8 cellular contexts compared by ENCODE assay signal in the genomic region with DNA sequence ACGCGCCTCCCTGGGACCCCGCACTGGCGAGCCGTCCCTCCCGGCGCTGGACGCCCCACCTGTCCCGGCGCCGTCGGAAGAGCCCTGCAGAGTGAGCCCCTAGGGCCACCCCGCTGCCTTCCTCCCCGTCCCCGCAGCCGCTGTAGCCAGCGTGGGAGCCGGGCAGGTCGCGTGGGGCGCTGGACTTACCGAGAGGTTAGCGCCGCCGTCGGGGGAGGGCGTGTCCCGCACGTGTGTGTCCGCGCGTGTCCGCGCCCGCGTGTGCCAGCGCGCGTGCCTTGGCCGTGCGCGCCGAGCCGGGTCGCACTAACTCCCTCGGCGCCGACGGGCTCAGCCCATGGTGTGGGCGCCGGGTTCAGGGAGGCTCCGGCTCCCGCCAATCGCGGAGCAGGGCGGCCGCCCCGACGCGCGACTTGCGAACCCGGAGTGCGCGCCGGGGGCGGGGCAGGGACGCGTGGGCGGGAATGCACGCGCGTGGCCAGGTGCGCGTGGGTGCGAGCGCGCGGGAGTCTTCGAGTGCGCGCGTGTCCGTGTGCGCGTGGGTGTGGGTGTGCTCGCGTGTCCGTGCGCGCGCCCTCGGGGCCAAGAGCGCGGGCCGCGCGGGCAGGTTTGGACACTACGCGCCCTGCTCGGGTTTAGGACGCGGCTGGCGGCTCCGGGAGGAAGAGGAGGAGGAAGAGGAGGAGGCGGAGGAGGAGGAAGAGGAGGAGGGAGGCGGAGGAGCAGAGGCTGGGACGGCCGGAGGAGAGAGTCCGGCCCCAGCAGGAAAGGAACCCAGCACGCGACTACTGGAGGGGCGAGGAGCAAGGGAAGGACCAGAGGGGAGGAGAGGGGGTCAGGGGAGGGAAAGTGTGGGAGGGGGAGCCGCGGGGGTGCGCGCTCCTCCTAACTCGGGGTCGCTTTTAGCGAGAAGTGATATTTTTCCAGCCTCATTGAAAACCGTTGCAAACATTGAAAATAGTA.
DNase-seq lines count a peak whose midpoint lies in the region; ATAC-seq, FAIRE-seq and TF ChIP-seq lines count a peak whose summit lies in the region.

No MANE protein-coding gene starts in this region.

- 8% methylated on average over 24 of the region's 121 CpGs for WGBS in A549 (ENCODE audit: missing lambda C conversion rate)
- WGBS in IMR-90 (ENCODE audit: extremely low coverage in 2 of 2, insufficient read length in 1 of 2), 2 experiments, result 0% methylated on average over 13 of the region's 121 CpGs; no CpG with 5 or more reads in 1 of the 2 experiments

- H3K9ac ChIP-seq in IMR-90 (ENCODE audit: low read depth, low read length) (no peak overlapping the region), muscle layer of colon (ENCODE audit: low read length) (no peak overlapping the region)

- H3K27me3 ChIP-seq in IMR-90 (ENCODE audit: control insufficient read depth, insufficient read depth, low read length) (peaks cover 76% of the 10 kb centered on the region), dorsolateral prefrontal cortex (peaks cover 0 to 79% (median 57%) of the 10 kb centered on the region in 45 donors), muscle layer of colon (ENCODE audit: control insufficient read depth in 1 of 2, insufficient read depth in 2 of 2, low read length in 2 of 2) (peaks cover 29 to 43% of the 10 kb centered on the region in 2 donors)

- H2BK120ac ChIP-seq in IMR-90 (ENCODE audit: low read depth, low read length), result no peak overlapping the region

- ATAC-seq in A549, result peak in 1 of 2 experiments; percentile 24; a peak in 3 of 6 replicates
- ATAC-seq in IMR-90 (ENCODE audit: low read depth), result peak; percentile 16; the same call in 1 of the 2 replicates
- no peak for ATAC-seq in HG03521 (IDR thresholded peaks at IDR 0.05; ENCODE audit: unreplicated experiment)

- H3K4me2 ChIP-seq in A549, result peak overlapping the region; percentile 89
- peak overlapping the region; percentile 80 for H3K4me2 ChIP-seq in IMR-90 (ENCODE audit: low read depth, low read length)

- H3K56ac ChIP-seq in IMR-90 (ENCODE audit: extremely low read depth, insufficient read depth, low read length), result no peak overlapping the region

- no peaks in the 10 kb centered on the region for H3K79me1 ChIP-seq in IMR-90 (ENCODE audit: low read depth in 1 of 2, low read length in 2 of 2)

- no peaks in the 10 kb centered on the region for H3K36me3 ChIP-seq in IMR-90 (ENCODE audit: control insufficient read depth, insufficient read depth, low read length)
- no peaks in the 10 kb centered on the region for H3K36me3 ChIP-seq in muscle layer of colon (ENCODE audit: insufficient read depth, low read length)

- intact Hi-C loops in IMR-90 (cut with micrococcal nuclease), result no loop called here
- intact Hi-C loops in dorsolateral prefrontal cortex (cut with DNase I), result no loop called here

- H3K14ac ChIP-seq in IMR-90 (replicated peaks; ENCODE audit: low read depth, low read length), result no peak overlapping the region

- peak overlapping the region in 1 of 2 experiments; percentile 38; a peak in 1 of 6 replicates for H3K27ac ChIP-seq in A549
- H3K27ac ChIP-seq in IMR-90 (ENCODE audit: insufficient read depth, low read length), result no peak overlapping the region
- H3K27ac ChIP-seq in dorsolateral prefrontal cortex, result no peak overlapping the region
- H3K27ac ChIP-seq in muscle layer of colon (ENCODE audit: low read depth, low read length), result no peak overlapping the region

- 0 out of 2 replicates have a peak, but pooled peaks cover 4% of the 10 kb centered on the region for H4K20me1 ChIP-seq in IMR-90 (ENCODE audit: insufficient read depth, low read length)

- TF ChIP-seq POLR2A in A549 (IDR thresholded peaks at IDR 0.05; ENCODE audit: low read length) (no peak), IMR-90 (IDR thresholded peaks at IDR 0.05; ENCODE audit: low read depth, low read length) (no peak)

- dilution Hi-C loops in IMR-90 (cut with HindIII; ENCODE audit: low sequenced_read_pairs, unreplicated experiment), result no loop called here

- peak overlapping the region; percentile 77 for H2AFZ ChIP-seq in IMR-90 (replicated peaks; ENCODE audit: low read length, poor library complexity)

- H3K23ac ChIP-seq in IMR-90 (ENCODE audit: low read depth, low read length), result no peak overlapping the region

- TF ChIP-seq RAD21 in A549 (conservative IDR thresholded peaks at IDR 0.05 in 1 of 2, IDR thresholded peaks at IDR 0.05 in 1 of 2), result no peak
- no peak for TF ChIP-seq RAD21 in IMR-90 (IDR thresholded peaks at IDR 0.05; ENCODE audit: low read length)

- H4K5ac ChIP-seq in IMR-90 (ENCODE audit: low read depth, low read length), result no peak overlapping the region

- H3K9me3 ChIP-seq in A549 (no peaks in the 10 kb centered on the region), IMR-90 (ENCODE audit: control insufficient read depth, insufficient read depth, low read length) (peaks cover 6% of the 10 kb centered on the region), muscle layer of colon (ENCODE audit: low read length) (no peaks in the 10 kb centered on the region)

- no peak overlapping the region for H3K4ac ChIP-seq in IMR-90 (ENCODE audit: low read depth, low read length)

- H3K4me3 ChIP-seq in A549, result peak overlapping the region; percentile 37
- H3K4me3 ChIP-seq in IMR-90 (ENCODE audit: insufficient read depth, low read depth, low read length), result peak overlapping the region; percentile 26; the same call in 1 of the 2 replicates
- H3K4me3 ChIP-seq in dorsolateral prefrontal cortex, result peak overlapping the region in 56 of 59 donors; percentile 5 to 60 (median 40)
- peak overlapping the region; percentile 47 to 50 for H3K4me3 ChIP-seq in muscle layer of colon (ENCODE audit: low read depth in 1 of 2, low read length in 2 of 2)

- no peak overlapping the region for H2BK5ac ChIP-seq in IMR-90 (ENCODE audit: low read depth, low read length, poor library complexity, severe bottlenecking)

- H2AK9ac ChIP-seq in IMR-90 (replicated peaks; ENCODE audit: low read depth, low read length, poor library complexity), result no peak overlapping the region

- TF ChIP-seq EP300 in A549 (IDR thresholded peaks at IDR 0.05), result no peak

- CTCF ChIA-PET in A549 (lab: Yijun Ruan, JAX) (no interaction called here), IMR-90 (lab: Yijun Ruan, JAX) (interaction anchor here (1.1 kb wide), 1 partner anchor 477 kb away, joined by 5 read pairs; no protein-coding TSS in a partner anchor)

- H4K8ac ChIP-seq in IMR-90 (ENCODE audit: low read depth in 2 of 2, low read length in 2 of 2), result no peak overlapping the region

- H4K91ac ChIP-seq in IMR-90 (ENCODE audit: insufficient read depth, low read depth, low read length), result no peak overlapping the region

- no peak overlapping the region for H2BK20ac ChIP-seq in IMR-90 (ENCODE audit: low read depth, low read length)

- H3K9me1 ChIP-seq in IMR-90 (ENCODE audit: insufficient read depth, low read length), result no peaks in the 10 kb centered on the region

- no TSS peak for BruUV-seq in IMR-90 (replicated peaks; lab: Mats Ljungman, UMichigan)

- no peak overlapping the region for H3K18ac ChIP-seq in IMR-90 (ENCODE audit: low read depth, low read length)

- TF ChIP-seq CTCF in A549 (IDR thresholded peaks at IDR 0.05), result no peak
- TF ChIP-seq CTCF in IMR-90 (conservative IDR thresholded peaks at IDR 0.05; ENCODE audit: low read depth, low read length), result no peak
- TF ChIP-seq CTCF in dorsolateral prefrontal cortex (IDR thresholded peaks at IDR 0.05 in 54 of 56, conservative IDR thresholded peaks at IDR 0.05 in 2 of 56; ENCODE audit: low read depth in 1 of 56, partially characterized antibody in 56 of 56), result no peak

- no peak for DNase-seq in A549 (ENCODE audit: low read depth in 1 of 2, low spot score in 1 of 2)
- DNase-seq in IMR-90, result no peak
- no peak for DNase-seq in dorsolateral prefrontal cortex
- DNase-seq in GDM1 (lab: John Stamatoyannopoulos, UW), result no peak
- no peak for DNase-seq in NCI-H1105 treated with DMSO at 0.1 percent for 48 hours (lab: John Stamatoyannopoulos, UW)
- no peak for DNase-seq in activated effector memory CD4-positive, alpha-beta T cell treated with anti-CD3 and anti-CD28 coated beads, Interleukin-2, amount 50 U/mL, for 16 hours

- H2BK15ac ChIP-seq in IMR-90 (ENCODE audit: low read depth, low read length), result no peak overlapping the region

- in situ Hi-C loops in IMR-90 (cut with MboI; ENCODE audit: low sequenced_read_pairs), result no loop called here

- H3K4me1 ChIP-seq in A549, result peaks cover 3% of the 10 kb centered on the region; the same call in 1 of the 3 replicates
- H3K4me1 ChIP-seq in IMR-90 (ENCODE audit: control insufficient read depth, insufficient read depth, low read length), result peaks cover 5% of the 10 kb centered on the region; the same call in 1 of the 2 replicates
- H3K4me1 ChIP-seq in muscle layer of colon (ENCODE audit: insufficient read depth, low read length), result no peaks in the 10 kb centered on the region

- POLR2A ChIA-PET in A549 (lab: Yijun Ruan, JAX), result no interaction called here
- POLR2A ChIA-PET in IMR-90 (lab: Charles Lee; ENCODE audit: unreplicated experiment), result no interaction called here

- FAIRE-seq in A549 (lab: Jason Lieb, UNC), result no peak

- no peak overlapping the region for H2AK5ac ChIP-seq in IMR-90 (ENCODE audit: low read depth, low read length)

TF ChIP-seq in A549, 52 proteins besides CTCF, POLR2A, EP300 and RAD21 (continues in another document):
- TF ChIP-seq, protein P1, sequence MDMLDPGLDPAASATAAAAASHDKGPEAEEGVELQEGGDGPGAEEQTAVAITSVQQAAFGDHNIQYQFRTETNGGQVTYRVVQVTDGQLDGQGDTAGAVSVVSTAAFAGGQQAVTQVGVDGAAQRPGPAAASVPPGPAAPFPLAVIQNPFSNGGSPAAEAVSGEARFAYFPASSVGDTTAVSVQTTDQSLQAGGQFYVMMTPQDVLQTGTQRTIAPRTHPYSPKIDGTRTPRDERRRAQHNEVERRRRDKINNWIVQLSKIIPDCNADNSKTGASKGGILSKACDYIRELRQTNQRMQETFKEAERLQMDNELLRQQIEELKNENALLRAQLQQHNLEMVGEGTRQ (IDR thresholded peaks at IDR 0.05), result no peak
- TF ChIP-seq KDM5A (IDR thresholded peaks at IDR 0.05) (no peak), CBX8 (IDR thresholded peaks at IDR 0.05) (no peak)

TF ChIP-seq in IMR-90, 13 proteins besides CTCF, POLR2A, EP300 and RAD21 (continues in another document):
- TF ChIP-seq CHD1 (IDR thresholded peaks at IDR 0.05; ENCODE audit: low read depth, low read length) (no peak), RFX5 (IDR thresholded peaks at IDR 0.05; ENCODE audit: low read depth, low read length) (no peak), RCOR1 (IDR thresholded peaks at IDR 0.05; ENCODE audit: insufficient replicate concordance, low read length) (no peak), BHLHE40 (IDR thresholded peaks at IDR 0.05; ENCODE audit: low read depth, low read length) (no peak)
- TF ChIP-seq, protein P2, sequence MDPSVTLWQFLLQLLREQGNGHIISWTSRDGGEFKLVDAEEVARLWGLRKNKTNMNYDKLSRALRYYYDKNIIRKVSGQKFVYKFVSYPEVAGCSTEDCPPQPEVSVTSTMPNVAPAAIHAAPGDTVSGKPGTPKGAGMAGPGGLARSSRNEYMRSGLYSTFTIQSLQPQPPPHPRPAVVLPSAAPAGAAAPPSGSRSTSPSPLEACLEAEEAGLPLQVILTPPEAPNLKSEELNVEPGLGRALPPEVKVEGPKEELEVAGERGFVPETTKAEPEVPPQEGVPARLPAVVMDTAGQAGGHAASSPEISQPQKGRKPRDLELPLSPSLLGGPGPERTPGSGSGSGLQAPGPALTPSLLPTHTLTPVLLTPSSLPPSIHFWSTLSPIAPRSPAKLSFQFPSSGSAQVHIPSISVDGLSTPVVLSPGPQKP (IDR thresholded peaks at IDR 0.05; ENCODE audit: borderline replicate concordance, low read depth, low read length), result no peak
